ENCODE assay signal across 14 cellular contexts in genomic region chr14:35879141-35879648, GRCh38. TPM values are rescaled to one million over a fixed set of nuclear protein-coding genes. Genes with fewer than 3 reads are reported as not detected.
A peak's percentile ranks its signal among the peaks of the same experiment; 100 is the strongest.
DNase-seq lines count a peak whose midpoint lies in the region; ATAC-seq and TF ChIP-seq lines count a peak whose summit lies in the region.
"Had no signal": no experiment of that assay in that cellular context is flagged by ENCODE, and none has a peak within 500 bp of the region (broad histone marks: within the 10 kb centered on the region; RNA-seq: fewer than 3 reads in every experiment).

No MANE protein-coding gene starts in this region.

- H3K9me3 ChIP-seq in ascending aorta, result no peaks in the 10 kb centered on the region
- H3K9me3 ChIP-seq in suprapubic skin, result no peaks in the 10 kb centered on the region
- H3K9me3 ChIP-seq: lower lobe of right lung had no signal

- DNase-seq in AG08396 (ENCODE audit: low spot score) (peak; percentile 10), HT1080 (ENCODE audit: low read depth) (peak; percentile 17), ascending aorta (ENCODE audit: low spot score in 2 of 2) (no peak), left colon (no peak), suprapubic skin (ENCODE audit: low spot score in 2 of 2) (no peak), putamen (ENCODE audit: low spot score) (no peak), NCI-H1092 (lab: John Stamatoyannopoulos, UW) (no peak)
- DNase-seq in activated CD4-positive, CD25-positive, alpha-beta regulatory T cell (lab: John Stamatoyannopoulos, UW), result no peak
- DNase-seq: CD4-positive, alpha-beta T cell; H9; lower lobe of right lung had no signal

- H3K27ac ChIP-seq in ascending aorta (peak overlapping the region; percentile 4 to 50), suprapubic skin (no peak overlapping the region)
- H3K27ac ChIP-seq: lower lobe of right lung, parathyroid adenoma had no signal

- intact Hi-C loops in ascending aorta (cut with DNase I), result no loop called here
- intact Hi-C loops in left colon (cut with DNase I, micrococcal nuclease), result no loop called here

- H3K27me3 ChIP-seq in ascending aorta (no peaks in the 10 kb centered on the region), suprapubic skin (no peaks in the 10 kb centered on the region)

- H3K4me3 ChIP-seq in ascending aorta, result no peak overlapping the region
- no peak overlapping the region for H3K4me3 ChIP-seq in suprapubic skin
- H3K4me3 ChIP-seq: lower lobe of right lung had no signal

- H3K4me1 ChIP-seq in ascending aorta (peaks cover 0 to 9% of the 10 kb centered on the region in 2 donors), suprapubic skin (peaks cover 6% of the 10 kb centered on the region)
- H3K4me1 ChIP-seq: parathyroid adenoma had no signal

- TF ChIP-seq POLR2A in suprapubic skin (IDR thresholded peaks at IDR 0.05), result no peak

- peak; percentile 22 for ATAC-seq in left colon
- ATAC-seq: activated CD4-positive, CD25-positive, alpha-beta regulatory T cell treated with anti-CD3 and anti-CD28 coated beads, Interleukin-2, amount 50 U/mL, for 24 hours; activated T-helper 17 cell treated with anti-CD3 and anti-CD28 coated beads, Interleukin-2, amount 50 U/mL, for 72 hours had no signal

- WGBS in suprapubic skin, result 36% methylated on average over 2 of the region's 2 CpGs

- H3K36me3 ChIP-seq in ascending aorta, result no peaks in the 10 kb centered on the region
- peaks cover 3% of the 10 kb centered on the region for H3K36me3 ChIP-seq in suprapubic skin
- H3K36me3 ChIP-seq: lower lobe of right lung had no signal

- TF ChIP-seq EP300 in suprapubic skin (IDR thresholded peaks at IDR 0.05), result no peak

- TF ChIP-seq CTCF in ascending aorta (IDR thresholded peaks at IDR 0.05), result peak in 1 of 3 experiments; percentile 4
- no peak for TF ChIP-seq CTCF in suprapubic skin (IDR thresholded peaks at IDR 0.05)

RNA-seq across cellular contexts. Expression of gene BRMS1L, which starts 53.1 kb away (rescaled TPM):
- total RNA-seq in HT1080 (2014; rRNA removed; shearing (Covaris generic)), result 6.1 and 6.6 TPM in 2 replicates
- polyA plus RNA-seq in HT1080 (2015; cell fraction: cytosol; rRNA removed), result 10.0 and 12.3 TPM in 2 replicates
- 7.6 and 8.7 TPM in 2 replicates for polyA plus RNA-seq in HT1080 (2015; cell fraction: nucleus; rRNA removed)
- total RNA-seq in ascending aorta, result 7.7 TPM
- total RNA-seq in left colon, result 1 to 10 TPM; 3.2 to 5.0 TPM
- 1 to 10 TPM; 3.5 to 6.6 (median 5.7) TPM for total RNA-seq in suprapubic skin

Comparison
In these comparisons a context has a peak if more than half of its experiments do, and no peak if none do; other contexts are left out.
1. DNase-seq: peak in AG08396 (single experiment) and HT1080 (single experiment); none in ascending aorta (0 of 2), left colon (0 of 2), suprapubic skin (0 of 2), putamen (single experiment), activated CD4-positive, CD25-positive, alpha-beta regulatory T cell (0 of 4) and NCI-H1092 (single experiment).